14 cellular contexts compared by ENCODE assay signal in the genomic region with DNA sequence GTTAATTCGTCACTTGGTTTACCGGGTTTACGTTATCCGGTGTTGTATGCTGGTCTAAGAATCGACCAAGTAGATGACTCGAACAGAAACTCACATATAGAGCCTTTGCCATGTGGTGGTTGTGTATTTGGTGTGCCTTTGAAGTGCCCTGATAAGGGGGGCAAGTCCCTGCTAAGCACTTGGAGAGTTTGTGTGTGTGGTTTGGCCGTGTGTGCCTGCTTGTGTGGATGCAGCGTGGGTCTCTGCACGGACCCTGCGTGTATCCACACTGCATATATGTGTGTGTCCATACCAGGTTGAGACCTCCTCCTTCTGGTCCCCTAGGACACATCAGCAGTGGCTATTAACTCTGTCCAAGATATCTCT. TPM values are rescaled to one million over a fixed set of nuclear protein-coding genes. Genes with fewer than 3 reads are reported as not detected.
DNase-seq lines count a peak whose midpoint lies in the region; ATAC-seq and TF ChIP-seq lines count a peak whose summit lies in the region.
"Had no signal": no experiment of that assay in that cellular context is flagged by ENCODE, and none has a peak within 500 bp of the region (broad histone marks: within the 10 kb centered on the region; RNA-seq: fewer than 3 reads in every experiment).

No MANE protein-coding gene starts in this region.

- no peak overlapping the region for H3K27ac ChIP-seq in CD8-positive, alpha-beta T cell (ENCODE audit: low read depth, low read length)
- H3K27ac ChIP-seq in HUES64 (ENCODE audit: low read depth, low read length) (no peak overlapping the region), coronary artery (no peak overlapping the region), upper lobe of right lung (no peak overlapping the region)
- H3K27ac ChIP-seq: BLaER1 treated with 17β-estradiol and CSF1 and Interleukin-3, amounts not matched to agents 10 nM and 100 nM; esophagus squamous epithelium had no signal

- peak overlapping the region; percentile 38 for H3K4me3 Mint-ChIP-seq in CD8-positive, alpha-beta T cell
- peak overlapping the region; percentile 64 for H3K4me3 Mint-ChIP-seq in nephron progenitor cell
- H3K4me3 Mint-ChIP-seq: activated CD8-positive, alpha-beta T cell treated with anti-CD3 and anti-CD28 coated beads for 36 hours; activated naive CD4-positive, alpha-beta T cell treated with anti-CD3 and anti-CD28 coated beads for 36 hours; memory B cell had no signal

- no peak overlapping the region for H3K27ac Mint-ChIP-seq in CD8-positive, alpha-beta T cell
- no peak overlapping the region for H3K27ac Mint-ChIP-seq in nephron progenitor cell
- H3K27ac Mint-ChIP-seq: activated CD8-positive, alpha-beta T cell treated with anti-CD3 and anti-CD28 coated beads for 36 hours; activated naive CD4-positive, alpha-beta T cell treated with anti-CD3 and anti-CD28 coated beads for 36 hours; memory B cell had no signal

- DNase-seq in CD8-positive, alpha-beta T cell: no peak
- DNase-seq in coronary artery (ENCODE audit: low spot score) (peak; percentile 45), nephron progenitor cell (no peak), epidermal melanocyte (ENCODE audit: insufficient read length, low spot score) (no peak), upper lobe of right lung (no peak)
- DNase-seq: activated CD8-positive, alpha-beta T cell treated with anti-CD3 and anti-CD28 coated beads for 36 hours; activated naive CD4-positive, alpha-beta T cell treated with anti-CD3 and anti-CD28 coated beads for 36 hours; EL; esophagus squamous epithelium; NCI-H524 treated with DMSO at 0.1 percent for 48 hours had no signal

- H3K4me3 ChIP-seq in CD8-positive, alpha-beta T cell (ENCODE audit: low read depth, low read length): no peak overlapping the region
- H3K4me3 ChIP-seq in HUES64 (ENCODE audit: low read length) (peak overlapping the region; percentile 69), coronary artery (peak overlapping the region; percentile 88), upper lobe of right lung (no peak overlapping the region)
- H3K4me3 ChIP-seq: BLaER1 treated with 17β-estradiol and CSF1 and Interleukin-3, amounts not matched to agents 10 nM and 100 nM had no signal

- no peaks in the 10 kb centered on the region for H3K9me3 ChIP-seq in CD8-positive, alpha-beta T cell (ENCODE audit: low read length)
- H3K9me3 ChIP-seq in HUES64 (ENCODE audit: insufficient read depth, low read depth, low read length) (no peaks in the 10 kb centered on the region), upper lobe of right lung (no peaks in the 10 kb centered on the region)
- H3K9me3 ChIP-seq: esophagus squamous epithelium had no signal

- no peak overlapping the region for H3K9ac ChIP-seq in HUES64 (ENCODE audit: low read depth, low read length)
- H3K9ac ChIP-seq: BLaER1 treated with 17β-estradiol and CSF1 and Interleukin-3, amounts not matched to agents 10 nM and 100 nM had no signal

- no peaks in the 10 kb centered on the region for H3K9me3 Mint-ChIP-seq in CD8-positive, alpha-beta T cell
- H3K9me3 Mint-ChIP-seq in nephron progenitor cell: no peaks in the 10 kb centered on the region
- H3K9me3 Mint-ChIP-seq: activated CD8-positive, alpha-beta T cell treated with anti-CD3 and anti-CD28 coated beads for 36 hours; activated naive CD4-positive, alpha-beta T cell treated with anti-CD3 and anti-CD28 coated beads for 36 hours; memory B cell had no signal

- H3K4me1 Mint-ChIP-seq in CD8-positive, alpha-beta T cell (ENCODE audit: low read depth): peaks cover 22% of the 10 kb centered on the region
- peaks cover 17% of the 10 kb centered on the region for H3K4me1 Mint-ChIP-seq in nephron progenitor cell

- intact Hi-C loops in CD8-positive, alpha-beta T cell (cut with DNase I, micrococcal nuclease): no loop called here
- intact Hi-C loops in upper lobe of right lung (cut with DNase I): no loop called here

- POLR2A ChIA-PET in CD8-positive, alpha-beta T cell (lab: Charles Lee): no interaction called here

- TF ChIP-seq CTCF in CD8-positive, alpha-beta T cell (IDR thresholded peaks at IDR 0.05): no peak
- TF ChIP-seq CTCF in coronary artery (IDR thresholded peaks at IDR 0.05): no peak
- TF ChIP-seq CTCF in nephron progenitor cell (IDR thresholded peaks at IDR 0.05): no peak
- no peak for TF ChIP-seq CTCF in upper lobe of right lung (IDR thresholded peaks at IDR 0.05)

- peaks cover 11% of the 10 kb centered on the region for H3K27me3 ChIP-seq in CD8-positive, alpha-beta T cell (ENCODE audit: insufficient read depth, low read length)
- H3K27me3 ChIP-seq in HUES64 (ENCODE audit: insufficient read depth, low read length): peaks cover 84% of the 10 kb centered on the region
- H3K27me3 ChIP-seq in upper lobe of right lung: peaks cover 73% of the 10 kb centered on the region
- H3K27me3 ChIP-seq: BLaER1 treated with 17β-estradiol and CSF1 and Interleukin-3, amounts not matched to agents 10 nM and 100 nM had no signal

- H3K36me3 Mint-ChIP-seq in CD8-positive, alpha-beta T cell: no peaks in the 10 kb centered on the region
- H3K36me3 Mint-ChIP-seq in nephron progenitor cell (ENCODE audit: low read depth): no peaks in the 10 kb centered on the region

- H3K36me3 ChIP-seq in CD8-positive, alpha-beta T cell (ENCODE audit: insufficient read depth, low read length): no peaks in the 10 kb centered on the region
- H3K36me3 ChIP-seq in HUES64 (ENCODE audit: insufficient read depth, low read length) (no peaks in the 10 kb centered on the region), upper lobe of right lung (no peaks in the 10 kb centered on the region)
- H3K36me3 ChIP-seq: BLaER1 treated with 17β-estradiol and CSF1 and Interleukin-3, amounts not matched to agents 10 nM and 100 nM; esophagus squamous epithelium had no signal

- CTCF ChIA-PET in CD8-positive, alpha-beta T cell (lab: Charles Lee): no interaction called here

- peaks cover 58% of the 10 kb centered on the region for H3K27me3 Mint-ChIP-seq in CD8-positive, alpha-beta T cell (ENCODE audit: low read depth)
- H3K27me3 Mint-ChIP-seq in nephron progenitor cell (ENCODE audit: low read depth, poor library complexity): peaks cover 98% of the 10 kb centered on the region

- no peaks in the 10 kb centered on the region for H3K4me1 ChIP-seq in CD8-positive, alpha-beta T cell (ENCODE audit: insufficient read depth, low read length)
- H3K4me1 ChIP-seq in HUES64 (ENCODE audit: insufficient read depth, low read length) (peaks cover 13% of the 10 kb centered on the region), upper lobe of right lung (peaks cover 17% of the 10 kb centered on the region)
- H3K4me1 ChIP-seq: BLaER1 treated with 17β-estradiol and CSF1 and Interleukin-3, amounts not matched to agents 10 nM and 100 nM had no signal

- no peak for ATAC-seq in CD8-positive, alpha-beta T cell
- no peak for ATAC-seq in HG02973 (IDR thresholded peaks at IDR 0.05; ENCODE audit: unreplicated experiment)
- no peak for ATAC-seq in upper lobe of right lung
- ATAC-seq: activated CD8-positive, alpha-beta T cell treated with anti-CD3 and anti-CD28 coated beads for 36 hours had no signal

- 55% methylated on average over 10 of the region's 10 CpGs for WGBS in HUES64

RNA-seq across cellular contexts. Expression of gene CELF4, which starts 2.4 kb away (rescaled TPM):
- total RNA-seq in CD8-positive, alpha-beta T cell: not detected
- 0.80 TPM for polyA plus RNA-seq in HUES64 (2013, experiment 1 of 2)
- 2.4 TPM for polyA plus RNA-seq in HUES64 (2013, experiment 2 of 2)
- 1.2 TPM for total RNA-seq in upper lobe of right lung
- total RNA-seq: activated CD8-positive, alpha-beta T cell treated with anti-CD3 and anti-CD28 coated beads for 36 hours; activated naive CD4-positive, alpha-beta T cell treated with anti-CD3 and anti-CD28 coated beads for 36 hours; esophagus squamous epithelium had no signal

Comparison
In these comparisons a context has a peak if more than half of its experiments do, and no peak if none do; other contexts are left out.
1. H3K4me3 ChIP-seq: peak in HUES64 (single experiment) and coronary artery (single experiment); none in CD8-positive, alpha-beta T cell (single experiment) and upper lobe of right lung (single experiment).